ENCODE assay signal across 1 cellular context in genomic region chr11:111623527-111624030, GRCh38.
TF ChIP-seq lines count a peak whose summit lies in the region.

No MANE protein-coding gene starts in this region.

TF ChIP-seq in HepG2, 621 proteins besides CTCF, POLR2A, EP300 and RAD21 (continued from another document and continues in another):
- no peak for TF ChIP-seq BCL3 (CRISPR knock-in tag; IDR thresholded peaks at IDR 0.05)
- no peak for TF ChIP-seq ZUFSP (CRISPR knock-in tag; IDR thresholded peaks at IDR 0.05; ENCODE audit: borderline replicate concordance)
- no peak for TF ChIP-seq CBX5 (CRISPR knock-in tag; IDR thresholded peaks at IDR 0.05; ENCODE audit: borderline replicate concordance)
- 0 out of 2 replicates have a peak, but pooled peaks have one; percentile 21 for TF ChIP-seq MED1 (CRISPR knock-in tag; IDR thresholded peaks at IDR 0.05)
- TF ChIP-seq ZKSCAN8 (CRISPR knock-in tag; IDR thresholded peaks at IDR 0.05; ENCODE audit: borderline replicate concordance) = no peak
- no peak for TF ChIP-seq CREB3 (CRISPR knock-in tag; IDR thresholded peaks at IDR 0.05)
- TF ChIP-seq TERF1 (CRISPR knock-in tag; IDR thresholded peaks at IDR 0.05) = no peak
- no peak for TF ChIP-seq ZNF354B (CRISPR knock-in tag; IDR thresholded peaks at IDR 0.05)
- TF ChIP-seq ZXDC (CRISPR knock-in tag; IDR thresholded peaks at IDR 0.05) = no peak
- TF ChIP-seq ZNF878 (CRISPR knock-in tag; IDR thresholded peaks at IDR 0.05) = no peak
- TF ChIP-seq ZNF18 (CRISPR knock-in tag; IDR thresholded peaks at IDR 0.05; ENCODE audit: insufficient replicate concordance) = no peak
- no peak for TF ChIP-seq ZNF326 (CRISPR knock-in tag; IDR thresholded peaks at IDR 0.05; ENCODE audit: borderline replicate concordance)
- TF ChIP-seq ZNF841 (CRISPR knock-in tag; IDR thresholded peaks at IDR 0.05; ENCODE audit: borderline replicate concordance) = no peak
- TF ChIP-seq AFF4 (CRISPR knock-in tag; IDR thresholded peaks at IDR 0.05) = no peak
- no peak for TF ChIP-seq ZNF138 (CRISPR knock-in tag; IDR thresholded peaks at IDR 0.05; ENCODE audit: low read depth)
- TF ChIP-seq MTERF4 (CRISPR knock-in tag; IDR thresholded peaks at IDR 0.05) = no peak
- no peak for TF ChIP-seq NR2F6 (IDR thresholded peaks at IDR 0.05)
- no peak for TF ChIP-seq NR2F6 (CRISPR knock-in tag; IDR thresholded peaks at IDR 0.05)
- no peak for TF ChIP-seq ZSCAN20 (CRISPR knock-in tag; IDR thresholded peaks at IDR 0.05; ENCODE audit: borderline replicate concordance)
- TF ChIP-seq IKZF1 (IDR thresholded peaks at IDR 0.05) = no peak
- TF ChIP-seq TCF12 (IDR thresholded peaks at IDR 0.05) = no peak
- no peak for TF ChIP-seq TCF12 (CRISPR knock-in tag; IDR thresholded peaks at IDR 0.05)
- no peak for TF ChIP-seq NCOA1 (CRISPR knock-in tag; IDR thresholded peaks at IDR 0.05)
- TF ChIP-seq ZSCAN21 (CRISPR knock-in tag; IDR thresholded peaks at IDR 0.05; ENCODE audit: borderline replicate concordance) = no peak
- TF ChIP-seq MED8 (CRISPR knock-in tag; IDR thresholded peaks at IDR 0.05; ENCODE audit: insufficient replicate concordance) = no peak
- TF ChIP-seq ZSCAN25 (CRISPR knock-in tag; IDR thresholded peaks at IDR 0.05) = no peak
- no peak for TF ChIP-seq NR0B2 (CRISPR knock-in tag; IDR thresholded peaks at IDR 0.05)
- TF ChIP-seq MLLT10 (CRISPR knock-in tag; IDR thresholded peaks at IDR 0.05) = no peak
- TF ChIP-seq FLYWCH1 (CRISPR knock-in tag; IDR thresholded peaks at IDR 0.05) = no peak
- TF ChIP-seq TARDBP (CRISPR knock-in tag; IDR thresholded peaks at IDR 0.05) = peak; percentile 32; the same call in 1 of the 2 replicates
- TF ChIP-seq ZNF563 (CRISPR knock-in tag; IDR thresholded peaks at IDR 0.05) = no peak
- TF ChIP-seq ZZZ3 (CRISPR knock-in tag; IDR thresholded peaks at IDR 0.05; ENCODE audit: borderline replicate concordance) = no peak
- no peak for TF ChIP-seq PITX1 (CRISPR knock-in tag; IDR thresholded peaks at IDR 0.05)
- TF ChIP-seq GMEB1 (CRISPR knock-in tag; IDR thresholded peaks at IDR 0.05; ENCODE audit: borderline replicate concordance) = no peak
- peak; percentile 66; the same call in 1 of the 2 replicates for TF ChIP-seq RFX5 (IDR thresholded peaks at IDR 0.05; ENCODE audit: low read depth, low read length)
- no peak for TF ChIP-seq SETDB1 (CRISPR knock-in tag; IDR thresholded peaks at IDR 0.05; ENCODE audit: borderline replicate concordance)
- TF ChIP-seq ZBTB42 (CRISPR knock-in tag; IDR thresholded peaks at IDR 0.05) = no peak
- no peak for TF ChIP-seq ASH2L (IDR thresholded peaks at IDR 0.05; ENCODE audit: insufficient read length, low read depth, low read length)
- 0 out of 2 replicates have a peak, but pooled peaks have one; percentile 29 for TF ChIP-seq KAT8 (CRISPR knock-in tag; IDR thresholded peaks at IDR 0.05)
- peak; percentile 64; the same call in 1 of the 2 replicates for TF ChIP-seq ARID5B (CRISPR knock-in tag; IDR thresholded peaks at IDR 0.05)
